Comparison of ENCODE assay signal across 9 cellular contexts in genomic region chr16:68406458-68407041, GRCh38. TPM values are rescaled to one million over a fixed set of nuclear protein-coding genes. Genes with fewer than 3 reads are reported as not detected.
A peak's percentile ranks its signal among the peaks of the same experiment; 100 is the strongest.
DNase-seq lines count a peak whose midpoint lies in the region; ATAC-seq and TF ChIP-seq lines count a peak whose summit lies in the region.
"Had no signal": no experiment of that assay in that cellular context is flagged by ENCODE, and none has a peak within 500 bp of the region (broad histone marks: within the 10 kb centered on the region; RNA-seq: fewer than 3 reads in every experiment).

No MANE protein-coding gene starts in this region.

- peaks cover 7% of the 10 kb centered on the region for H3K27me3 Mint-ChIP-seq in glutamatergic neuron (ENCODE audit: unreplicated experiment)

- H3K79me2 ChIP-seq in GM23248 (ENCODE audit: insufficient read depth) = no peaks in the 10 kb centered on the region
- H3K79me2 ChIP-seq in OCI-LY3 (ENCODE audit: low read length) = no peaks in the 10 kb centered on the region

- peak overlapping the region; percentile 90 for H3K4me2 ChIP-seq in GM23248 (ENCODE audit: unreplicated experiment)
- peak overlapping the region; percentile 44 for H3K4me2 ChIP-seq in OCI-LY3 (ENCODE audit: low read length)

- H3K4me1 ChIP-seq in GM23248 (ENCODE audit: insufficient read depth) = peaks cover 35% of the 10 kb centered on the region
- peaks cover 23% of the 10 kb centered on the region for H3K4me1 ChIP-seq in OCI-LY3 (ENCODE audit: low read length)
- H3K4me1 ChIP-seq in spleen = no peaks in the 10 kb centered on the region

- in situ Hi-C loops in GM23248 (cut with MboI) = no loop called here

- H3K4me3 ChIP-seq in GM23248 = peak overlapping the region; percentile 64
- H3K4me3 ChIP-seq in OCI-LY3 (ENCODE audit: low read length) = no peak overlapping the region; the same call in 1 of the 2 replicates
- H3K4me3 ChIP-seq in spleen = no peak overlapping the region

- H3K9me3 ChIP-seq in GM23248 (ENCODE audit: low read depth) (no peaks in the 10 kb centered on the region), OCI-LY3 (ENCODE audit: insufficient read depth, low read length) (no peaks in the 10 kb centered on the region), spleen (no peaks in the 10 kb centered on the region)
- H3K9me3 ChIP-seq: vagina had no signal

- H3K9me2 ChIP-seq in GM23248 (ENCODE audit: insufficient read depth) = no peaks in the 10 kb centered on the region

- H3K4me1 Mint-ChIP-seq in glutamatergic neuron (ENCODE audit: low read depth, unreplicated experiment) = peaks cover 9% of the 10 kb centered on the region

- intact Hi-C loops in spleen (cut with DNase I; ENCODE audit: low total_unique reads) = no loop called here

- TF ChIP-seq CTCF in OCI-LY3 (IDR thresholded peaks at IDR 0.05; ENCODE audit: low read depth, low read length) = no peak
- no peak for TF ChIP-seq CTCF in glutamatergic neuron (IDR thresholded peaks at IDR 0.05; ENCODE audit: partially characterized antibody, unreplicated experiment)
- no peak for TF ChIP-seq CTCF in spleen (IDR thresholded peaks at IDR 0.05 in 8 of 11, conservative IDR thresholded peaks at IDR 0.05 in 3 of 11)

- H4K20me1 ChIP-seq in GM23248 (ENCODE audit: insufficient read depth) = no peaks in the 10 kb centered on the region
- no peaks in the 10 kb centered on the region for H4K20me1 ChIP-seq in OCI-LY3 (ENCODE audit: insufficient read depth, low read length)

- no peak for ATAC-seq in HG02970 (IDR thresholded peaks at IDR 0.05; ENCODE audit: low FRiP score, unreplicated experiment)

- WGBS in GM23248 (ENCODE audit: low coverage in 1 of 2, low lambda C conversion rate in 2 of 2, missing lambda C conversion rate in 2 of 2), 2 experiments = 3 to 6% methylated on average over 15 of the region's 15 CpGs
- 76 to 87% (median 82%) methylated on average over 15 of the region's 15 CpGs for WGBS in spleen, 5 donors

- peaks cover 31% of the 10 kb centered on the region for H3F3A ChIP-seq in GM23248 (ENCODE audit: insufficient read depth)

- TF ChIP-seq POLR2A in spleen (IDR thresholded peaks at IDR 0.05) = no peak

- H3K27ac ChIP-seq in GM23248 = 0 out of 2 replicates have a peak overlapping the region, but pooled peaks have one; percentile 16
- no peak overlapping the region for H3K27ac ChIP-seq in OCI-LY3 (ENCODE audit: low read length)
- no peak overlapping the region for H3K27ac ChIP-seq in spleen
- H3K27ac ChIP-seq: vagina had no signal

- H3K36me3 ChIP-seq in GM23248 (ENCODE audit: low read depth) (no peaks in the 10 kb centered on the region), OCI-LY3 (replicated peaks; ENCODE audit: low read depth, low read length) (no peaks in the 10 kb centered on the region), spleen (no peaks in the 10 kb centered on the region)
- H3K36me3 ChIP-seq: vagina had no signal

- H3K9ac ChIP-seq in GM23248 (peak overlapping the region; percentile 22; the same call in 1 of the 2 replicates), OCI-LY3 (ENCODE audit: low read length) (no peak overlapping the region)

- peak overlapping the region; percentile 45 for H3K27ac Mint-ChIP-seq in glutamatergic neuron (ENCODE audit: unreplicated experiment)

- H3K27me3 ChIP-seq in GM23248 (replicated peaks; ENCODE audit: insufficient read depth) (no peaks in the 10 kb centered on the region), OCI-LY3 (ENCODE audit: low read depth, low read length) (no peaks in the 10 kb centered on the region), spleen (replicated peaks in 1 of 7) (peaks cover 0 to 22% (median 0%) of the 10 kb centered on the region in 7 donors)
- H3K27me3 ChIP-seq: vagina had no signal

- H3K9me3 Mint-ChIP-seq in glutamatergic neuron (ENCODE audit: unreplicated experiment) = peaks cover 4% of the 10 kb centered on the region

- H2AFZ ChIP-seq in GM23248 = peak overlapping the region; percentile 74
- H2AFZ ChIP-seq in OCI-LY3 (ENCODE audit: low read depth, low read length) = no peak overlapping the region

- DNase-seq in GM23248 = peak; percentile 76
- no peak for DNase-seq in glutamatergic neuron
- peak; percentile 35 for DNase-seq in spleen
- no peak for DNase-seq in activated effector memory CD4-positive, alpha-beta T cell treated with anti-CD3 and anti-CD28 coated beads, Interleukin-2, amount 50 U/mL, for 16 hours
- DNase-seq in stimulated activated CD4-positive, alpha-beta T cell treated with anti-CD3 and anti-CD28 coated beads, Interleukin-4, amount 100 ng/mL, for 4 hours = no peak
- DNase-seq: KG1 had no signal

- H3K36me3 Mint-ChIP-seq in glutamatergic neuron (ENCODE audit: unreplicated experiment) = no peaks in the 10 kb centered on the region

- H3K4me3 Mint-ChIP-seq in glutamatergic neuron (ENCODE audit: unreplicated experiment) = peak overlapping the region; percentile 35

RNA-seq across cellular contexts. Expression of gene SMPD3, which starts 41.8 kb away (rescaled TPM):
- total RNA-seq in GM23248 (2014; rRNA removed; shearing (Covaris generic)) = 0.32 TPM in 1 of 2 replicates, not detected in the other
- 0.24 and 0.32 TPM in 2 replicates for polyA plus RNA-seq in GM23248 (2016; fragmentation: Nextera tagmentation; extraction: Ambion mirVana)
- 85.4 TPM for total RNA-seq in glutamatergic neuron (ENCODE audit: unreplicated experiment)
- total RNA-seq in spleen = 1 to 10 TPM in 6 of 7 donors, under 1 TPM in 1; 0.66 to 6.5 (median 2.9) TPM
- polyA plus RNA-seq in spleen = 1 to 10 TPM in 2 of 3 donors, under 1 TPM in 1; 0.86 to 1.4 (median 1.3) TPM

Comparison
In these comparisons a context has a peak if more than half of its experiments do, and no peak if none do; other contexts are left out.
1. DNase-seq: peak in GM23248 (single experiment) and spleen (single experiment); none in glutamatergic neuron (single experiment), activated effector memory CD4-positive, alpha-beta T cell treated with anti-CD3 and anti-CD28 coated beads, Interleukin-2, amount 50 U/mL, for 16 hours (single experiment) and stimulated activated CD4-positive, alpha-beta T cell treated with anti-CD3 and anti-CD28 coated beads, Interleukin-4, amount 100 ng/mL, for 4 hours (0 of 2).
2. RNA of gene SMPD3, which starts 41.8 kb away (total RNA-seq): 85.4 TPM in glutamatergic neuron (single experiment); 0.66 to 6.5 TPM in spleen and 0.32 TPM in GM23248; every median in the first group is over 10 times any median in the second.